ENCODE assay signal across 8 cellular contexts in the genomic region with DNA sequence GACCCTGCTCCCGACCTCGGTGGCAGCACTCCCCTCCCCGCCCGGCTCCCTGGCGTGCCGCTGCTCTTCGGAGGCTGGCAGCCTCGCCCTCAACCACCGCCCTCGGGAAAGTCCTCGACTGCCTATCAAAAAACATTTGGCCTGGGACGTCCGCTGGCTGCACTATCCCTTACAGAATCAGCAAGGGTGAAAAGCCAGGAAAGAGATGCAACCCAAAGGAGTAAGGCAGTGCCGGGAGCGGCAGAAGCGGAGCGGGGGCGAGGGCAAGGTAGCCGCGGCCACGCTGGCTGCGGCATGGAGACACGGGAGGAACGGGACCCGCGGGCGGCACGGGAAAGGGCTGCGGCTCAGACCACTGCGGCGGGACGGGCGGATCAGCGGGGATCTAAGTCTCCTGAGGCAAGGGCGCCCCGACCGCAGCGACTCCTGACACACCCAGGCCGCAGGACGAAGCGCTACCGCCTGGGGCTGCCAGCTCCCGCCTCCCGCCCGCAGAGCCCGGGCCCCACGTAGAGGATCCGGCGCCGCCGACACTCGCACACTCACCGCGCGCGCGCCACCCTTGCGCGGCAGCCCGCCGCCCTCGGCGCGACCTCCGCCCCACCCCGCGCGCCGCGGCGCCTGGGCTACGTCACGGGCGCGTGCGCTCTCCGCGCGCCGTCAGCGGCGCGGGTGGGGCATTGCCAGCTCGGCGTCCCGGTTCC. TPM values are rescaled to one million over a fixed set of nuclear protein-coding genes. Genes with fewer than 3 reads are reported as not detected.
DNase-seq lines count a peak whose midpoint lies in the region; ATAC-seq and TF ChIP-seq lines count a peak whose summit lies in the region.

A gene with protein sequence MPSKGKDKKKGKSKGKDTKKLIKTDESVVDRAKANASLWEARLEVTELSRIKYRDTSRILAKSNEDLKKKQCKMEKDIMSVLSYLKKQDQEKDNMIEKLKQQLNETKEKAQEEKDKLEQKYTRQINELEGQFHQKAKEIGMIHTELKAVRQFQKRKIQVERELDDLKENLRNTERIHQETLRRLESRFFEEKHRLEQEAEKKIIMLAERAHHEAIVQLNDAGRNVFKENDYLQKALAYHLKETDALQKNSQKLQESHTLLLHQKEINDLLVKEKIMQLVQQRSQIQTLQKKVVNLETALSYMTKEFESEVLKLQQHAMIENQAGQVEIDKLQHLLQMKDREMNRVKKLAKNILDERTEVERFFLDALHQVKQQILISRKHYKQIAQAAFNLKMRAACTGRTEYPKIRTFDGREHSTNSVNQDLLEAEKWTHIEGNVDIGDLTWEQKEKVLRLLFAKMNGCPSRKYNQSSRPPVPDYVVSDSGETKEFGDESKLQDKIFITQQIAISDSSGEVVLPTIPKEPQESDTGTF (plus strand): TSS at position 646 of the 704 bp plus-strand sequence. CDS start 130 bp downstream, outside the sequence.
A gene with protein sequence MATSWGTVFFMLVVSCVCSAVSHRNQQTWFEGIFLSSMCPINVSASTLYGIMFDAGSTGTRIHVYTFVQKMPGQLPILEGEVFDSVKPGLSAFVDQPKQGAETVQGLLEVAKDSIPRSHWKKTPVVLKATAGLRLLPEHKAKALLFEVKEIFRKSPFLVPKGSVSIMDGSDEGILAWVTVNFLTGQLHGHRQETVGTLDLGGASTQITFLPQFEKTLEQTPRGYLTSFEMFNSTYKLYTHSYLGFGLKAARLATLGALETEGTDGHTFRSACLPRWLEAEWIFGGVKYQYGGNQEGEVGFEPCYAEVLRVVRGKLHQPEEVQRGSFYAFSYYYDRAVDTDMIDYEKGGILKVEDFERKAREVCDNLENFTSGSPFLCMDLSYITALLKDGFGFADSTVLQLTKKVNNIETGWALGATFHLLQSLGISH (minus strand): TSS at position 585 of the 704 bp plus-strand sequence. CDS start 31,186 bp downstream, outside the sequence.

- TF ChIP-seq POLR2A in GM19193 (IDR thresholded peaks at IDR 0.05; ENCODE audit: extremely low read depth, insufficient read depth, insufficient read length) = peak; percentile 90

- H3K9me3 Mint-ChIP-seq in activated CD4-positive, alpha-beta T cell treated with anti-CD3 and anti-CD28 coated beads, Interleukin-2, amount 10 ng/mL, durations not matched to agents 24 days and 14 days = no peaks in the 10 kb centered on the region

- no peaks in the 10 kb centered on the region for H3K36me3 ChIP-seq in left lung

- no peaks in the 10 kb centered on the region for H3K36me3 Mint-ChIP-seq in activated CD4-positive, alpha-beta T cell treated with anti-CD3 and anti-CD28 coated beads, Interleukin-2, amount 10 ng/mL, durations not matched to agents 24 days and 14 days (ENCODE audit: low read depth)

- TF ChIP-seq CTCF in coronary artery (IDR thresholded peaks at IDR 0.05) (no peak), left lung (IDR thresholded peaks at IDR 0.05) (no peak)

- H3K9me3 ChIP-seq in left lung = no peaks in the 10 kb centered on the region

- ATAC-seq in HG03432 (IDR thresholded peaks at IDR 0.05; ENCODE audit: unreplicated experiment) (peak; percentile 93), left lung (peak; percentile 97)

- DNase-seq in AG20443 (ENCODE audit: low spot score) (peak; percentile 99), NCI-H524 treated with DMSO at 0.1 percent for 48 hours (lab: John Stamatoyannopoulos, UW) (peak; percentile 45), coronary artery (ENCODE audit: low spot score) (peak; percentile 92), left lung (peak; percentile 89 to 97)
- peak; percentile 97 for DNase-seq in activated CD4-positive, alpha-beta T cell treated with anti-CD3 and anti-CD28 coated beads, Interleukin-2, amount 10 ng/mL, durations not matched to agents 24 days and 14 days
- peak; percentile 83 to 86 for DNase-seq in stimulated activated CD4-positive, alpha-beta T cell treated with anti-CD3 and anti-CD28 coated beads, Interleukin-2, amount 100 ng/mL, for 24 hours

- peak within 1 kb of the TSS; percentile 97 for H3K27ac Mint-ChIP-seq in activated CD4-positive, alpha-beta T cell treated with anti-CD3 and anti-CD28 coated beads, Interleukin-2, amount 10 ng/mL, durations not matched to agents 24 days and 14 days

- intact Hi-C loops in activated CD4-positive, alpha-beta T cell treated with anti-CD3 and anti-CD28 coated beads, Interleukin-2, amount 10 ng/mL, durations not matched to agents 24 days and 14 days (cut with micrococcal nuclease) = loop anchor here (1.0 to 5.0 kb wide), 6 partner anchors 65 to 528 kb away; a partner anchor contains a TSS
- intact Hi-C loops in left lung (cut with DNase I) = no loop called here

- H3K4me3 Mint-ChIP-seq in activated CD4-positive, alpha-beta T cell treated with anti-CD3 and anti-CD28 coated beads, Interleukin-2, amount 10 ng/mL, durations not matched to agents 24 days and 14 days = peak within 1 kb of the TSS; percentile 92

- no peaks in the 10 kb centered on the region for H3K27me3 ChIP-seq in left lung

- H3K4me3 ChIP-seq in coronary artery (peak within 1 kb of the TSS; percentile 83), left lung (peak within 1 kb of the TSS; percentile 66 to 81)

- H3K4me1 Mint-ChIP-seq in activated CD4-positive, alpha-beta T cell treated with anti-CD3 and anti-CD28 coated beads, Interleukin-2, amount 10 ng/mL, durations not matched to agents 24 days and 14 days = peaks cover 17% of the 10 kb centered on the region

- peaks cover 7 to 14% of the 10 kb centered on the region in 2 donors for H3K4me1 ChIP-seq in left lung

- no peaks in the 10 kb centered on the region for H3K27me3 Mint-ChIP-seq in activated CD4-positive, alpha-beta T cell treated with anti-CD3 and anti-CD28 coated beads, Interleukin-2, amount 10 ng/mL, durations not matched to agents 24 days and 14 days

- peak within 1 kb of the TSS; percentile 97 for H3K27ac ChIP-seq in coronary artery
- peak within 1 kb of the TSS; percentile 97 to 98 for H3K27ac ChIP-seq in left lung

RNA-seq across cellular contexts. Expression of the first gene that starts in this region (rescaled TPM):
- total RNA-seq in activated CD4-positive, alpha-beta T cell treated with anti-CD3 and anti-CD28 coated beads, Interleukin-2, amount 10 ng/mL, durations not matched to agents 24 days and 14 days = 0.57 and 0.72 TPM in 2 replicates
- total RNA-seq in left lung = 1 to 10 TPM; 2.2 to 5.1 TPM

RNA-seq across cellular contexts. Expression of the second gene that starts in this region (rescaled TPM):
- total RNA-seq in activated CD4-positive, alpha-beta T cell treated with anti-CD3 and anti-CD28 coated beads, Interleukin-2, amount 10 ng/mL, durations not matched to agents 24 days and 14 days = 10.6 and 12.2 TPM in 2 replicates
- 10 to 100 TPM; 18.7 TPM for total RNA-seq in left lung

Comparison
In these comparisons a context has a peak if more than half of its experiments do, and no peak if none do; other contexts are left out.
1. Peak in every context shown above with its lines: DNase-seq, ATAC-seq, H3K4me3 ChIP-seq and H3K27ac ChIP-seq.
2. DNase-seq: peak in every context shown above with its lines; median percentile 99 in AG20443; 97 in activated CD4-positive, alpha-beta T cell treated with anti-CD3 and anti-CD28 coated beads, Interleukin-2, amount 10 ng/mL, durations not matched to agents 24 days and 14 days; 93 in left lung; 92 in coronary artery; 84 in stimulated activated CD4-positive, alpha-beta T cell treated with anti-CD3 and anti-CD28 coated beads, Interleukin-2, amount 100 ng/mL, for 24 hours; 45 in NCI-H524 treated with DMSO at 0.1 percent for 48 hours.